Comparison of ENCODE assay signal across 34 cellular contexts in the genomic region with DNA sequence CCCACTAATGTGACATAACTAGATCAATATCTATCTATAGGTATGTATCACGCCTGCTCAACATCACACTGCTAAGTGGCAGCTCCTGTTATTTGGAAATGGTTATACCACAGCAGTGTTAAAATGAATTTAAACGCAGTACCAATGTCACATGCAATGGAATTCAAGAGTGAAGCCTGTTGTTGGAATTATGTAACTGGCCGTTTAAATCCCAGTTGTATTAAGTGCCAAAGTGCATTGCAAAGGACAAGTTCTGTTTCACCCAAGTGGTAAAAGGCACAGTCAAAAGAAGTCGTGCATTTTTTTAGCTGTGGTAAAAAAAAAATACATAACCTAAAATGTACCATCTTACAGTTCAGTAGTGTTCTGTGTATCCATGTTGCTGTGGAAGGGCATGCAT. TPM values are rescaled to one million over a fixed set of nuclear protein-coding genes. Genes with fewer than 3 reads are reported as not detected.
"Had no signal": no experiment of that assay in that cellular context is flagged by ENCODE, and none has a peak within 500 bp of the region (broad histone marks: within the 10 kb centered on the region; RNA-seq: fewer than 3 reads in every experiment).

No MANE protein-coding gene starts in this region.

- H3K4me2 ChIP-seq: hepatocyte had no signal

- H3K9me3 ChIP-seq: gastrocnemius medialis, neutrophil, prostate gland, sigmoid colon, suprapubic skin, vagina had no signal

- H3K79me2 ChIP-seq: hepatocyte had no signal

- H3K9me3 Mint-ChIP-seq: activated CD4-positive, alpha-beta T cell treated with anti-CD3 and anti-CD28 coated beads, Interleukin-2, amount 10 ng/mL, durations not matched to agents 7 days and 5 days; activated naive CD4-positive, alpha-beta T cell treated with anti-CD3 and anti-CD28 coated beads, Interleukin-2, amount 50 U/mL, for 72 hours; stimulated activated effector memory CD8-positive, alpha-beta T cell treated with anti-CD3 and anti-CD28 coated beads, Interleukin-12 subunit alpha, Interleukin-12 subunit beta, amount 100 ng/mL, for 72 hours; stimulated activated naive CD8-positive, alpha-beta T cell treated with anti-CD3 and anti-CD28 coated beads, Interleukin-15, Interleukin-2, amounts not matched to agents 100 ng/mL and 50 ng/mL, for 24 hours; WTC11 had no signal

- FAIRE-seq: colon, keratinocyte, small intestine had no signal

- H3K36me3 Mint-ChIP-seq: activated CD8-positive, alpha-beta memory T cell treated with anti-CD3 and anti-CD28 coated beads, Interleukin-2, amount 10 ng/mL, durations not matched to agents 7 days and 5 days; naive thymus-derived CD4-positive, alpha-beta T cell; stimulated activated effector memory CD8-positive, alpha-beta T cell treated with anti-CD3 and anti-CD28 coated beads, Interleukin-12 subunit alpha, Interleukin-12 subunit beta, amount 100 ng/mL, for 72 hours; WTC11 had no signal

- H3K27ac Mint-ChIP-seq: activated CD4-positive, alpha-beta T cell treated with anti-CD3 and anti-CD28 coated beads, Interleukin-2, amount 10 ng/mL, durations not matched to agents 7 days and 5 days; activated CD8-positive, alpha-beta memory T cell treated with anti-CD3 and anti-CD28 coated beads, Interleukin-2, amount 10 ng/mL, durations not matched to agents 7 days and 5 days; activated CD8-positive, alpha-beta T cell treated with anti-CD3 and anti-CD28 coated beads, Interleukin-2, amount 10 ng/mL, durations not matched to agents 7 days and 5 days; activated naive CD4-positive, alpha-beta T cell treated with anti-CD3 and anti-CD28 coated beads, Interleukin-2, amount 50 U/mL, for 72 hours; effector memory CD8-positive, alpha-beta T cell; naive thymus-derived CD4-positive, alpha-beta T cell; stimulated activated effector memory CD8-positive, alpha-beta T cell treated with anti-CD3 and anti-CD28 coated beads, Interleukin-12 subunit alpha, Interleukin-12 subunit beta, amount 100 ng/mL, for 72 hours; stimulated activated naive CD8-positive, alpha-beta T cell treated with anti-CD3 and anti-CD28 coated beads, Interleukin-15, Interleukin-2, amounts not matched to agents 100 ng/mL and 50 ng/mL, for 24 hours; WTC11 had no signal

- H3K4me3 Mint-ChIP-seq: activated CD4-positive, alpha-beta T cell treated with anti-CD3 and anti-CD28 coated beads, Interleukin-2, amount 10 ng/mL, durations not matched to agents 7 days and 5 days; activated CD8-positive, alpha-beta memory T cell treated with anti-CD3 and anti-CD28 coated beads, Interleukin-2, amount 10 ng/mL, durations not matched to agents 7 days and 5 days; activated CD8-positive, alpha-beta T cell treated with anti-CD3 and anti-CD28 coated beads, Interleukin-2, amount 10 ng/mL, durations not matched to agents 7 days and 5 days; effector memory CD8-positive, alpha-beta T cell; naive thymus-derived CD4-positive, alpha-beta T cell; stimulated activated effector memory CD8-positive, alpha-beta T cell treated with anti-CD3 and anti-CD28 coated beads, Interleukin-12 subunit alpha, Interleukin-12 subunit beta, amount 100 ng/mL, for 72 hours; stimulated activated naive CD8-positive, alpha-beta T cell treated with anti-CD3 and anti-CD28 coated beads, Interleukin-15, Interleukin-2, amounts not matched to agents 100 ng/mL and 50 ng/mL, for 24 hours; WTC11 had no signal

- DNase-seq: activated CD4-positive, alpha-beta T cell treated with anti-CD3 and anti-CD28 coated beads for 1 hour; activated CD4-positive, alpha-beta T cell treated with anti-CD3 and anti-CD28 coated beads, Interleukin-2, amount 10 ng/mL, durations not matched to agents 7 days and 5 days; activated CD8-positive, alpha-beta memory T cell treated with anti-CD3 and anti-CD28 coated beads, Interleukin-2, amount 10 ng/mL, durations not matched to agents 7 days and 5 days; activated CD8-positive, alpha-beta T cell treated with anti-CD3 and anti-CD28 coated beads, Interleukin-2, amount 10 ng/mL, durations not matched to agents 7 days and 5 days; activated naive CD4-positive, alpha-beta T cell; activated T-cell treated with anti-CD3 and anti-CD28 coated beads, Interleukin-2, amount 50 U/mL, for 48 hours; anterior cingulate cortex; effector memory CD8-positive, alpha-beta T cell; erythroblast; gastrocnemius medialis; glutamatergic neuron; left colon; midbrain; naive thymus-derived CD4-positive, alpha-beta T cell; retina; sigmoid colon; small intestine; stimulated activated CD4-positive, alpha-beta T cell treated with anti-CD3 and anti-CD28 coated beads, Interleukin-4, amount 100 ng/mL, for 24 hours; T-helper 2 cell; trophoblast cell had no signal

- H3K36me3 ChIP-seq: cardiac muscle cell, gastrocnemius medialis, neutrophil, prostate gland, sigmoid colon, suprapubic skin, vagina had no signal

- H2AFZ ChIP-seq: hepatocyte had no signal

- H3K4me3 ChIP-seq: cardiac muscle cell, gastrocnemius medialis, hepatocyte, prostate gland, sigmoid colon, vagina had no signal

- H3K27me3 ChIP-seq: vagina had no signal

- ATAC-seq: activated CD8-positive, alpha-beta memory T cell treated with anti-CD3 and anti-CD28 coated beads, Interleukin-2, amount 10 ng/mL, durations not matched to agents 7 days and 5 days; activated CD8-positive, alpha-beta T cell treated with anti-CD3 and anti-CD28 coated beads, Interleukin-2, amount 10 ng/mL, durations not matched to agents 7 days and 5 days; activated naive CD4-positive, alpha-beta T cell treated with anti-CD3 and anti-CD28 coated beads, Interleukin-2, amount 50 U/mL, for 72 hours; effector memory CD8-positive, alpha-beta T cell; gastrocnemius medialis; left colon; naive thymus-derived CD4-positive, alpha-beta T cell; SK-N-SH treated with all-trans-retinoic acid at 6 μM for 48 hours; stimulated activated effector memory CD8-positive, alpha-beta T cell treated with anti-CD3 and anti-CD28 coated beads, Interleukin-12 subunit alpha, Interleukin-12 subunit beta, amount 100 ng/mL, for 72 hours; WTC11 had no signal

- H3K27ac ChIP-seq: cardiac muscle cell, gastrocnemius medialis, hepatocyte, neutrophil, prostate gland, sigmoid colon, suprapubic skin had no signal

RNA-seq across cellular contexts. Expression of a gene that starts 4.3 kb away (rescaled TPM):
- total RNA-seq: dermis microvascular lymphatic vessel endothelial cell had no signal
- polyA plus RNA-seq: naive thymus-derived CD4-positive, alpha-beta T cell had no signal
